Comparison of ENCODE assay signal across 13 cellular contexts in the genomic region with DNA sequence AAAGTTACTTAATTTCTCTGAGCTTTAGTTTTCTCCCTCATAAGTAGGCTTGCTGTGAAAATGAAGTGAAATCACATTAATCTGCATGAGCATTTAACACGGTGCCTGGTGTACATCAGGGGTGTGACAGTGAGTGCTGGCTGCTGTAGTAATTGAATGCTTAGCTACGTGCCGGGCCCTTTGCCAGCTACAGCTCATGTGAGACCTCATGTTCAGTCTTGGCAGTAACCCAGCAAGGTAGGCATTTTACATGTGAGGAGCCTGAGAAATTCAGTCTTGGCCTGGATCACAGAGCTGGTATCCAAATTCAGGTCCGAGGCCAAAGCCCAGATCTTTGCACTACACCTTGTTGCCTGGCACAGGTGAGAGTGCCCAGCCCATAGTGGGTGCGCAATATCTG. TPM values are rescaled to one million over a fixed set of nuclear protein-coding genes. Genes with fewer than 3 reads are reported as not detected.
DNase-seq lines count a peak whose midpoint lies in the region; ATAC-seq, FAIRE-seq and TF ChIP-seq lines count a peak whose summit lies in the region.
"Had no signal": no experiment of that assay in that cellular context is flagged by ENCODE, and none has a peak within 500 bp of the region (broad histone marks: within the 10 kb centered on the region; RNA-seq: fewer than 3 reads in every experiment).

No MANE protein-coding gene starts in this region.

- H4K20me1 ChIP-seq in HCT116 (ENCODE audit: insufficient read depth): 0 out of 2 replicates have a peak, but pooled peaks cover 4% of the 10 kb centered on the region

- no peaks in the 10 kb centered on the region for H3K9me3 ChIP-seq in CD4-positive, alpha-beta memory T cell (ENCODE audit: control insufficient read depth in 1 of 2, low read length in 2 of 2)
- H3K9me3 ChIP-seq in HCT116 (ENCODE audit: control insufficient read depth in 1 of 2, insufficient read depth in 1 of 2, low read depth in 1 of 2, low read length in 2 of 2) (no peaks in the 10 kb centered on the region), kidney (ENCODE audit: control insufficient read depth in 1 of 2, low read length in 2 of 2) (no peaks in the 10 kb centered on the region), WERI-Rb-1 (ENCODE audit: severe bottlenecking) (no peaks in the 10 kb centered on the region), small intestine (ENCODE audit: control insufficient read depth, low read depth) (no peaks in the 10 kb centered on the region)

- CTCF ChIA-PET in CD4-positive, alpha-beta memory T cell (lab: Charles Lee; ENCODE audit: partially characterized antibody): interaction anchor here (0.7 to 3.7 kb wide), 6 partner anchors 13 to 352 kb away, joined by 3 to 14 read pairs (median 3); no protein-coding TSS in a partner anchor
- CTCF ChIA-PET in HCT116 (lab: Charles Lee): no interaction called here

- H3K4me2 ChIP-seq in HCT116 (ENCODE audit: low read length): no peak overlapping the region

- no peak for TF ChIP-seq RAD21 in HCT116 (IDR thresholded peaks at IDR 0.05; ENCODE audit: low read depth)

- H3K4me3 Mint-ChIP-seq in CD4-positive, alpha-beta memory T cell: peak overlapping the region in 4 of 8 donors; percentile 12 to 59 (median 34)
- H3K4me3 Mint-ChIP-seq: HFFc6 had no signal

- H2AFZ ChIP-seq in HCT116 (ENCODE audit: low read depth, low read length, poor library complexity, severe bottlenecking): no peak overlapping the region

- intact Hi-C loops in CD4-positive, alpha-beta memory T cell (cut with micrococcal nuclease): loop anchor here (10.0 kb wide), 1 partner anchor 299 kb away; a partner anchor contains a TSS
- intact Hi-C loops in HCT116 (cut with micrococcal nuclease): no loop called here
- intact Hi-C loops in kidney (cut with DNase I): no loop called here

- H3K36me3 ChIP-seq in CD4-positive, alpha-beta memory T cell (ENCODE audit: insufficient read depth, low read length): peaks cover 42% of the 10 kb centered on the region
- H3K36me3 ChIP-seq in HCT116 (ENCODE audit: control insufficient read depth in 1 of 2, insufficient read depth in 2 of 2, low read length in 2 of 2) (peaks cover 12 to 32% of the 10 kb centered on the region in 2 experiments; a peak in 3 of 4 replicates), kidney (ENCODE audit: control insufficient read depth in 1 of 2, insufficient read depth in 2 of 2, low read length in 2 of 2) (peaks cover 22 to 27% of the 10 kb centered on the region in 2 donors), WERI-Rb-1 (peaks cover 39% of the 10 kb centered on the region), small intestine (ENCODE audit: control insufficient read depth in 2 of 2, insufficient read depth in 2 of 2, low read length in 2 of 2) (peaks cover 15 to 19% of the 10 kb centered on the region in 2 donors)

- H3K9ac ChIP-seq in HCT116 (ENCODE audit: low read length) (no peak overlapping the region), kidney (ENCODE audit: low read length in 2 of 2) (no peak overlapping the region)

- TF ChIP-seq POLR2A in HCT116 (IDR thresholded peaks at IDR 0.05; ENCODE audit: borderline replicate concordance, extremely low read depth, insufficient read depth, insufficient read length): no peak

- ATAC-seq in HCT116 (no peak), SK-N-SH treated with all-trans-retinoic acid at 6 μM for 48 hours (no peak), HG03439 (IDR thresholded peaks at IDR 0.05; ENCODE audit: unreplicated experiment) (no peak)

- RAD21 ChIA-PET in HCT116 (lab: Charles Lee; ENCODE audit: low non-redundant PET in 1 of 2, low total read pairs in 2 of 2, uncharacterized antibody in 2 of 2, unreplicated experiment in 2 of 2): no interaction called here

- no peaks in the 10 kb centered on the region for H3K79me2 ChIP-seq in HCT116 (ENCODE audit: insufficient read depth, low read length)

- H3K27ac Mint-ChIP-seq in CD4-positive, alpha-beta memory T cell: peak overlapping the region; percentile 37 to 96 (median 80)
- H3K27ac Mint-ChIP-seq: HFFc6 had no signal

- POLR2A ChIA-PET in CD4-positive, alpha-beta memory T cell (lab: Charles Lee; ENCODE audit: partially characterized antibody): interaction anchor here (0.5 to 1.3 kb wide), 5 partner anchors 32 to 351 kb away, joined by 3 read pairs; a partner anchor contains a TSS
- POLR2A ChIA-PET in HCT116 (lab: Charles Lee): no interaction called here

- no peak for FAIRE-seq in kidney (lab: Jason Lieb, UNC)
- FAIRE-seq in small intestine (lab: Jason Lieb, UNC): no peak
- FAIRE-seq: colon, GM12891 had no signal

- TSS peak; percentile 6 for BruUV-seq in HCT116 (replicated peaks; lab: Mats Ljungman, UMichigan)

- no peak for TF ChIP-seq CTCF in HCT116 (IDR thresholded peaks at IDR 0.05 in 2 of 3, conservative IDR thresholded peaks at IDR 0.05 in 1 of 3; ENCODE audit: borderline replicate concordance in 1 of 3, insufficient read depth in 1 of 3, low read depth in 2 of 3, low read length in 2 of 3)
- no peak for TF ChIP-seq CTCF in kidney (IDR thresholded peaks at IDR 0.05; ENCODE audit: borderline replicate concordance, extremely low read depth, insufficient read depth)
- no peak for TF ChIP-seq CTCF in WERI-Rb-1 (IDR thresholded peaks at IDR 0.05; ENCODE audit: low read depth, low read length)

- H3K4me1 Mint-ChIP-seq in CD4-positive, alpha-beta memory T cell: peaks cover 29 to 49% (median 30%) of the 10 kb centered on the region in 4 donors

- no peaks in the 10 kb centered on the region for H3K27me3 Mint-ChIP-seq in CD4-positive, alpha-beta memory T cell

- peak overlapping the region; percentile 43 for H3K27ac ChIP-seq in CD4-positive, alpha-beta memory T cell (ENCODE audit: low read depth, low read length)
- H3K27ac ChIP-seq in HCT116 (ENCODE audit: low read depth, low read length) (no peak overlapping the region), kidney (ENCODE audit: low read depth in 2 of 2, low read length in 2 of 2) (peak overlapping the region in 1 of 2 donors; percentile 41), WERI-Rb-1 (no peak overlapping the region), small intestine (ENCODE audit: low read depth in 1 of 2, low read length in 1 of 2) (no peak overlapping the region)

- no peaks in the 10 kb centered on the region for H3K27me3 ChIP-seq in CD4-positive, alpha-beta memory T cell (ENCODE audit: insufficient read depth, low read length)
- H3K27me3 ChIP-seq in HCT116 (ENCODE audit: insufficient read depth, low read length) (no peaks in the 10 kb centered on the region), WERI-Rb-1 (ENCODE audit: insufficient read depth, low read depth, severe bottlenecking) (no peaks in the 10 kb centered on the region), small intestine (ENCODE audit: control insufficient read depth in 2 of 2, insufficient read depth in 2 of 2, low read length in 2 of 2) (no peaks in the 10 kb centered on the region)

- peaks cover 14 to 64% of the 10 kb centered on the region in 2 donors for H3K36me3 Mint-ChIP-seq in CD4-positive, alpha-beta memory T cell

- peaks cover 23% of the 10 kb centered on the region for H3K4me1 ChIP-seq in CD4-positive, alpha-beta memory T cell (ENCODE audit: insufficient read depth, low read length)
- peaks cover 0 to 9% of the 10 kb centered on the region in 2 experiments; a peak in 2 of 4 replicates for H3K4me1 ChIP-seq in HCT116 (ENCODE audit: control insufficient read depth in 1 of 2, insufficient read depth in 2 of 2, low read length in 2 of 2)
- H3K4me1 ChIP-seq in kidney (ENCODE audit: control insufficient read depth in 1 of 2, insufficient read depth in 1 of 2, low read depth in 1 of 2, low read length in 2 of 2): peaks cover 0 to 15% of the 10 kb centered on the region in 2 donors
- H3K4me1 ChIP-seq in small intestine (ENCODE audit: control insufficient read depth in 2 of 2, insufficient read depth in 1 of 2, low read depth in 1 of 2, low read length in 1 of 2): no peaks in the 10 kb centered on the region

- 56 to 76% (median 69%) methylated on average over 5 of the region's 5 CpGs for WGBS in small intestine, 3 donors

- no peaks in the 10 kb centered on the region for H3K9me3 Mint-ChIP-seq in CD4-positive, alpha-beta memory T cell
- H3K9me3 Mint-ChIP-seq: HFFc6 had no signal

- H3K4me3 ChIP-seq in CD4-positive, alpha-beta memory T cell (ENCODE audit: low read length in 2 of 2): no peak overlapping the region
- H3K4me3 ChIP-seq in HCT116 (replicated peaks in 1 of 2; ENCODE audit: low read depth in 1 of 2, low read length in 2 of 2) (no peak overlapping the region), kidney (ENCODE audit: low read length in 2 of 2) (no peak overlapping the region), WERI-Rb-1 (ENCODE audit: low read depth, low read length) (no peak overlapping the region), small intestine (ENCODE audit: low read depth in 1 of 2, low read length in 2 of 2) (no peak overlapping the region)

- no peaks in the 10 kb centered on the region for H3K9me2 ChIP-seq in HCT116 (ENCODE audit: insufficient read depth)

- no peak for DNase-seq in CD4-positive, alpha-beta memory T cell
- DNase-seq in HCT116 (ENCODE audit: low read depth, low spot score): no peak
- peak; percentile 88 for DNase-seq in kidney
- DNase-seq in WERI-Rb-1: no peak
- no peak for DNase-seq in small intestine
- DNase-seq: DMS153, foreskin melanocyte, HFFc6 had no signal

TF ChIP-seq in HCT116, 20 proteins besides CTCF, POLR2A, EP300 and RAD21 (continues in another document):
- TF ChIP-seq CEBPB (IDR thresholded peaks at IDR 0.05; ENCODE audit: low read depth): no peak
- TF ChIP-seq JUND (IDR thresholded peaks at IDR 0.05): no peak
- TF ChIP-seq SIN3A (IDR thresholded peaks at IDR 0.05; ENCODE audit: low read depth): no peak

TF ChIP-seq in SK-N-SH treated with all-trans-retinoic acid at 6 μM for 48 hours, 23 proteins besides CTCF, POLR2A, EP300 and RAD21 (continues in another document):
- TF ChIP-seq ZNF70 (CRISPR knock-in tag; IDR thresholded peaks at IDR 0.05) (no peak), TOX (CRISPR knock-in tag; IDR thresholded peaks at IDR 0.05; ENCODE audit: borderline replicate concordance) (no peak)

RNA-seq across cellular contexts. Expression of a gene that starts 9.1 kb away (rescaled TPM):
- total RNA-seq in CD4-positive, alpha-beta memory T cell: 1 to 10 TPM in 1 of 2 experiments, not detected in 1; 1.1 TPM
- polyA plus RNA-seq in CD4-positive, alpha-beta memory T cell: under 1 TPM in 1 of 2 donors, not detected in 1; 0.75 TPM
- total RNA-seq in HCT116 (2021; ENCODE audit: unreplicated experiment) (not detected), kidney (1.2 TPM)
- 0.30 and 0.31 TPM in 2 replicates for polyA plus RNA-seq in HCT116 (2012)
- polyA plus RNA-seq in kidney (ENCODE audit: insufficient read depth, low read depth, low replicate concordance) (0.73 TPM), small intestine (10 to 100 TPM; 10.8 to 21.9 (median 18.2) TPM)
- total RNA-seq: lower leg skin had no signal

RNA-seq across cellular contexts. Expression of a gene that starts 35.4 kb away (rescaled TPM):
- 10 to 100 TPM; 76.1 to 79.3 TPM for total RNA-seq in CD4-positive, alpha-beta memory T cell
- polyA plus RNA-seq in CD4-positive, alpha-beta memory T cell: 10 to 100 TPM in 1 of 2 donors, 1 to 10 TPM in 1; 8.4 to 20.1 TPM
- total RNA-seq in HCT116 (2021; ENCODE audit: unreplicated experiment): 26.8 TPM
- 14.0 and 15.3 TPM in 2 replicates for polyA plus RNA-seq in HCT116 (2012)
- total RNA-seq in kidney: 31.8 TPM
- 15.5 TPM for polyA plus RNA-seq in kidney (ENCODE audit: insufficient read depth, low read depth, low replicate concordance)
- polyA plus RNA-seq in small intestine: 10 to 100 TPM; 13.8 to 19.5 (median 15.2) TPM

RNA-seq across cellular contexts. Expression of a gene that starts 37.3 kb away (rescaled TPM):
- 10 to 100 TPM; 64.1 to 67.9 TPM for total RNA-seq in CD4-positive, alpha-beta memory T cell
- polyA plus RNA-seq in CD4-positive, alpha-beta memory T cell: 100 to 1,000 TPM; 131 to 155 TPM
- total RNA-seq in HCT116 (2021; ENCODE audit: unreplicated experiment): 113 TPM
- polyA plus RNA-seq in HCT116 (2012): 108 and 139 TPM in 2 replicates
- 81.2 TPM for total RNA-seq in kidney
- 136 TPM for polyA plus RNA-seq in kidney (ENCODE audit: insufficient read depth, low read depth, low replicate concordance)
- polyA plus RNA-seq in small intestine: 100 to 1,000 TPM; 179 to 349 (median 239) TPM
